Comparison of ENCODE assay signal across 19 cellular contexts in genomic region chr20:48730977-48731376, GRCh38.
DNase-seq lines count a peak whose midpoint lies in the region; ATAC-seq and TF ChIP-seq lines count a peak whose summit lies in the region.
"Had no signal": no experiment of that assay in that cellular context is flagged by ENCODE, and none has a peak within 500 bp of the region (broad histone marks: within the 10 kb centered on the region; RNA-seq: fewer than 3 reads in every experiment).

No MANE protein-coding gene starts in this region.

- H3K4me1 Mint-ChIP-seq in T-helper 1 cell treated with Interleukin-12 subunit alpha and Interleukin-12 subunit beta and Interleukin-4 antibody, amounts not matched to agents 30 μg/mL and 1 μg/mL, for 36 hours (ENCODE audit: low read depth) = peaks cover 43% of the 10 kb centered on the region
- H3K4me1 Mint-ChIP-seq in activated CD4-positive, alpha-beta memory T cell treated with anti-CD3 and anti-CD28 coated beads for 36 hours (ENCODE audit: low read depth) = peaks cover 29% of the 10 kb centered on the region
- peaks cover 61% of the 10 kb centered on the region for H3K4me1 Mint-ChIP-seq in central memory CD8-positive, alpha-beta T cell
- peaks cover 57% of the 10 kb centered on the region for H3K4me1 Mint-ChIP-seq in nephron progenitor cell

- CTCF ChIA-PET in activated CD4-positive, alpha-beta memory T cell treated with anti-CD3 and anti-CD28 coated beads for 36 hours (lab: Charles Lee) = interaction anchor here (0.6 to 1.4 kb wide), 4 partner anchors 10 to 174 kb away, joined by 3 read pairs; no protein-coding TSS in a partner anchor

- H3K27me3 Mint-ChIP-seq in T-helper 1 cell treated with Interleukin-12 subunit alpha and Interleukin-12 subunit beta and Interleukin-4 antibody, amounts not matched to agents 30 μg/mL and 1 μg/mL, for 36 hours (ENCODE audit: low read depth) = no peaks in the 10 kb centered on the region
- H3K27me3 Mint-ChIP-seq in activated CD4-positive, alpha-beta memory T cell treated with anti-CD3 and anti-CD28 coated beads for 36 hours = no peaks in the 10 kb centered on the region
- H3K27me3 Mint-ChIP-seq in central memory CD8-positive, alpha-beta T cell = no peaks in the 10 kb centered on the region
- peaks cover 4% of the 10 kb centered on the region for H3K27me3 Mint-ChIP-seq in nephron progenitor cell (ENCODE audit: low read depth, poor library complexity)

- no peak overlapping the region for H3K4me3 Mint-ChIP-seq in T-helper 1 cell treated with Interleukin-12 subunit alpha and Interleukin-12 subunit beta and Interleukin-4 antibody, amounts not matched to agents 30 μg/mL and 1 μg/mL, for 36 hours
- H3K4me3 Mint-ChIP-seq in activated CD4-positive, alpha-beta memory T cell treated with anti-CD3 and anti-CD28 coated beads for 36 hours = no peak overlapping the region
- no peak overlapping the region for H3K4me3 Mint-ChIP-seq in central memory CD8-positive, alpha-beta T cell
- no peak overlapping the region for H3K4me3 Mint-ChIP-seq in nephron progenitor cell
- H3K4me3 Mint-ChIP-seq: endodermal cell had no signal

- POLR2A ChIA-PET in activated CD4-positive, alpha-beta memory T cell treated with anti-CD3 and anti-CD28 coated beads for 36 hours (lab: Charles Lee) = interaction anchor here (1.3 kb wide), 1 partner anchor 14 kb away, joined by 5 read pairs; no protein-coding TSS in a partner anchor

- peaks cover 62% of the 10 kb centered on the region for H3K36me3 Mint-ChIP-seq in T-helper 1 cell treated with Interleukin-12 subunit alpha and Interleukin-12 subunit beta and Interleukin-4 antibody, amounts not matched to agents 30 μg/mL and 1 μg/mL, for 36 hours (ENCODE audit: low read depth)
- H3K36me3 Mint-ChIP-seq in activated CD4-positive, alpha-beta memory T cell treated with anti-CD3 and anti-CD28 coated beads for 36 hours = peaks cover 44% of the 10 kb centered on the region
- peaks cover 42% of the 10 kb centered on the region for H3K36me3 Mint-ChIP-seq in central memory CD8-positive, alpha-beta T cell (ENCODE audit: insufficient read depth)
- H3K36me3 Mint-ChIP-seq in nephron progenitor cell (ENCODE audit: low read depth) = peaks cover 22% of the 10 kb centered on the region

- intact Hi-C loops in activated CD4-positive, alpha-beta memory T cell treated with anti-CD3 and anti-CD28 coated beads for 36 hours (cut with micrococcal nuclease) = no loop called here

- no peak for ATAC-seq in central memory CD8-positive, alpha-beta T cell (replicated peaks; ENCODE audit: extremely low read depth, poor library complexity, severe bottlenecking)
- ATAC-seq in GM19395 (IDR thresholded peaks at IDR 0.05; ENCODE audit: unreplicated experiment) (no peak), HG03139 (IDR thresholded peaks at IDR 0.05; ENCODE audit: unreplicated experiment) (no peak)
- ATAC-seq: gastrocnemius medialis, HCT116, mucosa of descending colon, psoas muscle had no signal

- DNase-seq in T-helper 1 cell (no peak), nephron progenitor cell (no peak), GDM1 (lab: John Stamatoyannopoulos, UW) (no peak)
- DNase-seq in activated CD4-positive, alpha-beta memory T cell treated with anti-CD3 and anti-CD28 coated beads for 36 hours = no peak
- no peak for DNase-seq in central memory CD8-positive, alpha-beta T cell (ENCODE audit: low spot score in 2 of 2)
- DNase-seq: activated CD4-positive, CD25-positive, alpha-beta regulatory T cell treated with anti-CD3 and anti-CD28 coated beads, Interleukin-2, amount 50 U/mL, for 72 hours; DND-41; endodermal cell; gastrocnemius medialis; mucosa of descending colon; NCI-H187; NK-92 treated with Interleukin-12 subunit alpha and Interleukin-12 subunit beta, amount 100 ng/mL, for 24 hours; psoas muscle; SHP77; stimulated activated CD8-positive, alpha-beta memory T cell treated with anti-CD3 and anti-CD28 coated beads, Interleukin-4, amount 100 ng/mL, for 48 hours had no signal

- H3K9me3 Mint-ChIP-seq in T-helper 1 cell treated with Interleukin-12 subunit alpha and Interleukin-12 subunit beta and Interleukin-4 antibody, amounts not matched to agents 30 μg/mL and 1 μg/mL, for 36 hours = no peaks in the 10 kb centered on the region
- H3K9me3 Mint-ChIP-seq in activated CD4-positive, alpha-beta memory T cell treated with anti-CD3 and anti-CD28 coated beads for 36 hours = no peaks in the 10 kb centered on the region
- no peaks in the 10 kb centered on the region for H3K9me3 Mint-ChIP-seq in central memory CD8-positive, alpha-beta T cell
- no peaks in the 10 kb centered on the region for H3K9me3 Mint-ChIP-seq in nephron progenitor cell
- H3K9me3 Mint-ChIP-seq: endodermal cell had no signal

- no peak for TF ChIP-seq CTCF in nephron progenitor cell (IDR thresholded peaks at IDR 0.05)

- H3K27ac Mint-ChIP-seq in T-helper 1 cell treated with Interleukin-12 subunit alpha and Interleukin-12 subunit beta and Interleukin-4 antibody, amounts not matched to agents 30 μg/mL and 1 μg/mL, for 36 hours = peak overlapping the region; percentile 0
- peak overlapping the region; percentile 28 for H3K27ac Mint-ChIP-seq in activated CD4-positive, alpha-beta memory T cell treated with anti-CD3 and anti-CD28 coated beads for 36 hours
- peak overlapping the region; percentile 4 for H3K27ac Mint-ChIP-seq in central memory CD8-positive, alpha-beta T cell (ENCODE audit: low read depth)
- peak overlapping the region; percentile 46 for H3K27ac Mint-ChIP-seq in nephron progenitor cell
- H3K27ac Mint-ChIP-seq: endodermal cell had no signal
